ENCODE assay signal across 18 cellular contexts in genomic region chr1:228706305-228706704, GRCh38. TPM values are rescaled to one million over a fixed set of nuclear protein-coding genes. Genes with fewer than 3 reads are reported as not detected.
A peak's percentile ranks its signal among the peaks of the same experiment; 100 is the strongest.
DNase-seq lines count a peak whose midpoint lies in the region; ATAC-seq and TF ChIP-seq lines count a peak whose summit lies in the region.
"Had no signal": no experiment of that assay in that cellular context is flagged by ENCODE, and none has a peak within 500 bp of the region (broad histone marks: within the 10 kb centered on the region; RNA-seq: fewer than 3 reads in every experiment).

No MANE protein-coding gene starts in this region.

- no peaks in the 10 kb centered on the region for H3K4me1 Mint-ChIP-seq in T-helper 17 cell
- H3K4me1 Mint-ChIP-seq: CD14-positive monocyte; CD4-positive, alpha-beta memory T cell had no signal

- no peaks in the 10 kb centered on the region for H3K36me3 ChIP-seq in right lobe of liver
- H3K36me3 ChIP-seq: BLaER1, HAP-1 had no signal

- ATAC-seq in right lobe of liver (peak; percentile 67 to 79 (median 70)), T-helper 17 cell (no peak)
- ATAC-seq: GM12878 had no signal

- no peak overlapping the region for H3K27ac Mint-ChIP-seq in T-helper 17 cell
- H3K27ac Mint-ChIP-seq: CD14-positive monocyte; CD4-positive, alpha-beta memory T cell had no signal

- no peak for TF ChIP-seq CTCF in VCaP (conservative IDR thresholded peaks at IDR 0.05)
- TF ChIP-seq CTCF in right lobe of liver (IDR thresholded peaks at IDR 0.05), result no peak

- H3K9me3 ChIP-seq in right lobe of liver, result no peaks in the 10 kb centered on the region
- no peaks in the 10 kb centered on the region for H3K9me3 ChIP-seq in T-helper 17 cell (ENCODE audit: control insufficient read depth, low read length, poor library complexity, severe bottlenecking)
- H3K9me3 ChIP-seq: HAP-1 had no signal

- 50% methylated on average over 4 of the region's 4 CpGs for WGBS in right lobe of liver (ENCODE audit: insufficient coverage, low coverage, low lambda C conversion rate, missing lambda C conversion rate)

- DNase-seq in NCI-H2196 treated with DMSO at 0.1 percent for 48 hours (lab: John Stamatoyannopoulos, UW; ENCODE audit: unreplicated experiment) (peak; percentile 6), NCI-H2196 (lab: John Stamatoyannopoulos, UW; ENCODE audit: unreplicated experiment) (no peak), NCI-H2029 treated with DMSO at 0.1 percent for 48 hours (lab: John Stamatoyannopoulos, UW) (peak; percentile 5), right lobe of liver (no peak), DMS53 (lab: John Stamatoyannopoulos, UW) (no peak), T-helper 17 cell (no peak), COLO829 (ENCODE audit: low spot score) (no peak)
- DNase-seq: 8988T; Calu3; CD4-positive, alpha-beta memory T cell; DND-41; EL; GM23248 had no signal

- H3K4me3 Mint-ChIP-seq in T-helper 17 cell, result no peak overlapping the region
- H3K4me3 Mint-ChIP-seq: CD14-positive monocyte; CD4-positive, alpha-beta memory T cell had no signal

- no peaks in the 10 kb centered on the region for H3K27me3 ChIP-seq in right lobe of liver
- H3K27me3 ChIP-seq: BLaER1 had no signal

- peaks cover 6% of the 10 kb centered on the region for H3K36me3 Mint-ChIP-seq in T-helper 17 cell (ENCODE audit: low read depth)
- H3K36me3 Mint-ChIP-seq: CD14-positive monocyte had no signal

- peaks cover 20% of the 10 kb centered on the region for H3K27me3 Mint-ChIP-seq in T-helper 17 cell

- H3K4me3 ChIP-seq in right lobe of liver, result no peak overlapping the region
- H3K4me3 ChIP-seq: BLaER1, GM12878, GM23248, HAP-1 had no signal

- TF ChIP-seq POLR2A in right lobe of liver (IDR thresholded peaks at IDR 0.05), result no peak

- intact Hi-C loops in right lobe of liver (cut with DNase I), result no loop called here

- peaks cover 0 to 17% (median 2%) of the 10 kb centered on the region in 4 donors for H3K4me1 ChIP-seq in right lobe of liver
- H3K4me1 ChIP-seq: BLaER1, HAP-1 had no signal

- H3K27ac ChIP-seq in VCaP, result peak overlapping the region; percentile 40
- H3K27ac ChIP-seq in right lobe of liver, result peak overlapping the region in 2 of 3 donors; percentile 72 to 96
- H3K27ac ChIP-seq: BLaER1, GM23248 had no signal

RNA-seq across cellular contexts. Expression of gene RHOU, which starts 29.0 kb away (rescaled TPM):
- total RNA-seq in right lobe of liver (10 to 100 TPM; 16.6 to 22.2 (median 19.6) TPM), T-helper 17 cell (1 to 10 TPM; 1.5 to 2.0 TPM)
- total RNA-seq: GM12878 had no signal

Comparison
In these comparisons a context has a peak if more than half of its experiments do, and no peak if none do; other contexts are left out.
1. DNase-seq: peak in NCI-H2196 treated with DMSO at 0.1 percent for 48 hours (single experiment) and NCI-H2029 treated with DMSO at 0.1 percent for 48 hours (single experiment); none in NCI-H2196 (single experiment), right lobe of liver (0 of 3), DMS53 (single experiment), T-helper 17 cell (0 of 3) and COLO829 (single experiment).
2. RNA of gene RHOU, which starts 29.0 kb away (total RNA-seq): 16.6 to 22.2 TPM in right lobe of liver; 1.5 to 2.0 TPM in T-helper 17 cell; every median in the first group is over 4 times any median in the second.